In genomic region chr2:54723300-54724149, GRCh38 we compare ENCODE assay signal across 7 cellular contexts.
DNase-seq lines count a peak whose midpoint lies in the region; ATAC-seq and TF ChIP-seq lines count a peak whose summit lies in the region.

Gene EML6 (plus strand): TSS chr2:54723662. CDS start chr2:54725062, 1,400 bp downstream.

- H3K4me3 ChIP-seq in astrocyte of the spinal cord (ENCODE audit: low read depth, low read length) = peak within 1 kb of the TSS; percentile 78

- ATAC-seq in GM18502 (IDR thresholded peaks at IDR 0.05; ENCODE audit: poor library complexity, unreplicated experiment) = peak; percentile 99
- peak; percentile 99 for ATAC-seq in HG02981 (IDR thresholded peaks at IDR 0.05; ENCODE audit: unreplicated experiment)

- in situ Hi-C loops in astrocyte of the spinal cord (cut with HindIII; ENCODE audit: low sequenced_read_pairs) = no loop called here

- DNase-seq in NCI-H2029 (lab: John Stamatoyannopoulos, UW) = peak; percentile 96
- peak; percentile 97 for DNase-seq in T1000 (lab: John Stamatoyannopoulos, UW)
- peak; percentile 99 for DNase-seq in astrocyte of the spinal cord (ENCODE audit: low read depth, low spot score)
- DNase-seq in hippocampal formation (lab: John Stamatoyannopoulos, UW) = peak; percentile 99 to 100
- DNase-seq in retina = peak; percentile 99

- TF ChIP-seq CTCF in astrocyte of the spinal cord (IDR thresholded peaks at IDR 0.05; ENCODE audit: low read depth, low read length) = peak; percentile 18

Comparison
In these comparisons a context has a peak if more than half of its experiments do, and no peak if none do; other contexts are left out.
1. Peak in every context shown above with its lines: DNase-seq, ATAC-seq and H3K4me3 ChIP-seq.